ENCODE assay signal across 8 cellular contexts in genomic region chr7:43904533-43905208, GRCh38. TPM values are rescaled to one million over a fixed set of nuclear protein-coding genes. Genes with fewer than 3 reads are reported as not detected.
A peak's percentile ranks its signal among the peaks of the same experiment; 100 is the strongest.
DNase-seq lines count a peak whose midpoint lies in the region; ATAC-seq and TF ChIP-seq lines count a peak whose summit lies in the region.

No MANE protein-coding gene starts in this region.

- H3K4me1 ChIP-seq in A673 (ENCODE audit: insufficient read depth, low read length, poor library complexity, severe bottlenecking) (peaks cover 4% of the 10 kb centered on the region), body of pancreas (peaks cover 37% of the 10 kb centered on the region), prostate gland (replicated peaks) (no peaks in the 10 kb centered on the region)

- WGBS in body of pancreas, 2 donors, result 86 to 91% methylated on average over 5 of the region's 5 CpGs
- WGBS in prostate gland, result 96% methylated on average over 5 of the region's 5 CpGs

- CTCF ChIA-PET in A673 (lab: Charles Lee), result no interaction called here

- H3K4me3 ChIP-seq in A673 (ENCODE audit: low read depth, low read length, poor library complexity, severe bottlenecking) (peak overlapping the region; percentile 65), body of pancreas (no peak overlapping the region), prostate gland (peak overlapping the region in 1 of 2 donors; percentile 72)

- H3K4me3 Mint-ChIP-seq in HFFc6 (peak overlapping the region; percentile 97), mesothelial cell of epicardium (peak overlapping the region; percentile 95)

- no peak for DNase-seq in A673 (ENCODE audit: low spot score)
- peak; percentile 57 for DNase-seq in HFFc6
- no peak for DNase-seq in body of pancreas
- no peak for DNase-seq in mesothelial cell of epicardium (ENCODE audit: low spot score in 2 of 2, unreplicated experiment in 2 of 2)
- no peak for DNase-seq in prostate gland (ENCODE audit: low spot score)
- no peak for DNase-seq in DMS153 treated with DMSO at 0.1 percent for 48 hours (lab: John Stamatoyannopoulos, UW; ENCODE audit: unreplicated experiment)

- ATAC-seq in body of pancreas (no peak), GM18870 (IDR thresholded peaks at IDR 0.05; ENCODE audit: unreplicated experiment) (no peak), GM18511 (IDR thresholded peaks at IDR 0.05; ENCODE audit: unreplicated experiment) (no peak)

- H3K27me3 Mint-ChIP-seq in HFFc6 (ENCODE audit: insufficient read depth) (no peaks in the 10 kb centered on the region), mesothelial cell of epicardium (ENCODE audit: low read depth) (no peaks in the 10 kb centered on the region)

- BruUV-seq in A673 (replicated peaks; lab: Mats Ljungman, UMichigan), result TSS peak; percentile 29

- TF ChIP-seq CTCF in A673 (conservative IDR thresholded peaks at IDR 0.05; ENCODE audit: low read depth, low read length), result no peak
- no peak for TF ChIP-seq CTCF in HFFc6 (IDR thresholded peaks at IDR 0.05)
- TF ChIP-seq CTCF in body of pancreas (IDR thresholded peaks at IDR 0.05), result no peak
- no peak for TF ChIP-seq CTCF in mesothelial cell of epicardium (IDR thresholded peaks at IDR 0.05; ENCODE audit: unreplicated experiment)
- TF ChIP-seq CTCF in prostate gland (IDR thresholded peaks at IDR 0.05), result no peak

- H3K4me1 Mint-ChIP-seq in HFFc6 (ENCODE audit: low read depth), result peaks cover 40% of the 10 kb centered on the region
- H3K4me1 Mint-ChIP-seq in mesothelial cell of epicardium, result peaks cover 16% of the 10 kb centered on the region

- H3K27ac Mint-ChIP-seq in HFFc6, result peak overlapping the region; percentile 98
- no peak overlapping the region for H3K27ac Mint-ChIP-seq in mesothelial cell of epicardium

- no peaks in the 10 kb centered on the region for H3K27me3 ChIP-seq in A673 (replicated peaks; ENCODE audit: insufficient read depth, low read depth, low read length, poor library complexity)
- H3K27me3 ChIP-seq in body of pancreas, result no peaks in the 10 kb centered on the region
- H3K27me3 ChIP-seq in prostate gland (replicated peaks; ENCODE audit: insufficient read depth), result no peaks in the 10 kb centered on the region

- no peak overlapping the region for H3K27ac ChIP-seq in A673 (ENCODE audit: low read depth, low read length, poor library complexity, severe bottlenecking)
- H3K27ac ChIP-seq in body of pancreas, result peak overlapping the region in 3 of 4 donors; percentile 83 to 91 (median 87)
- peak overlapping the region in 1 of 2 donors; percentile 89 for H3K27ac ChIP-seq in prostate gland

- TF ChIP-seq POLR2A in body of pancreas (IDR thresholded peaks at IDR 0.05), result no peak
- no peak for TF ChIP-seq POLR2A in prostate gland (IDR thresholded peaks at IDR 0.05)

- H3K9me3 ChIP-seq in A673 (ENCODE audit: low read depth, low read length, poor library complexity, severe bottlenecking) (no peaks in the 10 kb centered on the region), body of pancreas (no peaks in the 10 kb centered on the region), prostate gland (no peaks in the 10 kb centered on the region)

- H3K36me3 Mint-ChIP-seq in HFFc6 (ENCODE audit: low read depth), result peaks cover 21% of the 10 kb centered on the region
- no peaks in the 10 kb centered on the region for H3K36me3 Mint-ChIP-seq in mesothelial cell of epicardium

- POLR2A ChIA-PET in A673 (lab: Charles Lee; ENCODE audit: low non-redundant PET), result no interaction called here

- H3K36me3 ChIP-seq in A673 (ENCODE audit: insufficient read depth, low read length, poor library complexity, severe bottlenecking) (no peaks in the 10 kb centered on the region), body of pancreas (replicated peaks in 1 of 2; ENCODE audit: insufficient read depth in 1 of 2, low read depth in 2 of 2) (no peaks in the 10 kb centered on the region), prostate gland (no peaks in the 10 kb centered on the region)

- intact Hi-C loops in A673 (cut with micrococcal nuclease; ENCODE audit: unreplicated experiment), result no loop called here
- intact Hi-C loops in body of pancreas (cut with DNase I), result no loop called here
- intact Hi-C loops in prostate gland (cut with DNase I), result no loop called here

- H3K9me3 Mint-ChIP-seq in HFFc6 (no peaks in the 10 kb centered on the region), mesothelial cell of epicardium (no peaks in the 10 kb centered on the region)

RNA-seq across cellular contexts. Expression of gene URGCP, which starts 1.7 kb away (rescaled TPM):
- total RNA-seq in A673 (2021) (23.8 and 26.6 TPM in 2 replicates), body of pancreas (10 to 100 TPM; 15.6 to 22.1 TPM), mesothelial cell of epicardium (36.8 to 42.5 TPM (median 38.8 TPM) in 3 replicates), prostate gland (10 to 100 TPM; 22.2 to 30.8 TPM)
- total RNA-seq in HFFc6 (2021; fragmentation: NEBNext Ultra II Directional; extraction: Animal tissue kit (Norgen Biotek cat#: 25700)), result 10 to 100 TPM; 41.4 to 53.2 (median 43.2) TPM

RNA-seq across cellular contexts. Expression of gene UBE2D4, which starts 21.6 kb away (rescaled TPM):
- total RNA-seq in A673 (2021) (10.6 and 11.8 TPM in 2 replicates), body of pancreas (10 to 100 TPM; 16.5 to 18.4 TPM), mesothelial cell of epicardium (8.9 to 10.1 TPM (median 10.1 TPM) in 3 replicates), prostate gland (10 to 100 TPM; 17.3 to 22.0 TPM)
- 10 to 100 TPM; 12.6 to 15.7 (median 14.4) TPM for total RNA-seq in HFFc6 (2021; fragmentation: NEBNext Ultra II Directional; extraction: Animal tissue kit (Norgen Biotek cat#: 25700))

RNA-seq across cellular contexts. Expression of gene MRPS24, which starts 35.4 kb away (rescaled TPM):
- total RNA-seq in A673 (2021) (172 and 181 TPM in 2 replicates), body of pancreas (10 to 100 TPM; 81.7 to 99.9 TPM), mesothelial cell of epicardium (59.4 to 66.6 TPM (median 65.5 TPM) in 3 replicates), prostate gland (100 to 1,000 TPM in 1 of 2 donors, 10 to 100 TPM in 1; 92.7 to 131 TPM)
- total RNA-seq in HFFc6 (2021; fragmentation: NEBNext Ultra II Directional; extraction: Animal tissue kit (Norgen Biotek cat#: 25700)), result 100 to 1,000 TPM; 158 to 211 (median 199) TPM
